29 cellular contexts compared by ENCODE assay signal in genomic region chr11:42249401-42249800, GRCh38.
DNase-seq lines count a peak whose midpoint lies in the region; ATAC-seq, FAIRE-seq and TF ChIP-seq lines count a peak whose summit lies in the region.
"Had no signal": no experiment of that assay in that cellular context is flagged by ENCODE, and none has a peak within 500 bp of the region (broad histone marks: within the 10 kb centered on the region; RNA-seq: fewer than 3 reads in every experiment).

No MANE protein-coding gene starts in this region.

- H3K36me3 Mint-ChIP-seq in HFFc6 (ENCODE audit: low read depth) (no peaks in the 10 kb centered on the region), astrocyte (ENCODE audit: low read depth, unreplicated experiment) (no peaks in the 10 kb centered on the region)
- peaks cover 4% of the 10 kb centered on the region for H3K36me3 Mint-ChIP-seq in natural killer cell treated with Interleukin-12 subunit alpha and Interleukin-12 subunit beta and Interleukin-15 and Interleukin-18, amount 100 ng/mL, for 72 hours
- H3K36me3 Mint-ChIP-seq: CD4-positive, alpha-beta memory T cell; IgD-negative memory B cell had no signal

- TF ChIP-seq RAD21 in HepG2 (CRISPR knock-in tag; IDR thresholded peaks at IDR 0.05), result no peak

- H3K27ac Mint-ChIP-seq in HFFc6 (peak overlapping the region; percentile 54; the same call in 1 of the 2 replicates), astrocyte (ENCODE audit: unreplicated experiment) (peak overlapping the region; percentile 48)
- no peak overlapping the region for H3K27ac Mint-ChIP-seq in natural killer cell treated with Interleukin-12 subunit alpha and Interleukin-12 subunit beta and Interleukin-15 and Interleukin-18, amount 100 ng/mL, for 72 hours
- H3K27ac Mint-ChIP-seq: CD4-positive, alpha-beta memory T cell; IgD-negative memory B cell had no signal

- no peaks in the 10 kb centered on the region; the same call in 1 of the 2 replicates for H3K9me3 Mint-ChIP-seq in HFFc6
- no peaks in the 10 kb centered on the region for H3K9me3 Mint-ChIP-seq in astrocyte (ENCODE audit: unreplicated experiment)
- H3K9me3 Mint-ChIP-seq in natural killer cell treated with Interleukin-12 subunit alpha and Interleukin-12 subunit beta and Interleukin-15 and Interleukin-18, amount 100 ng/mL, for 72 hours, result peaks cover 4% of the 10 kb centered on the region
- H3K9me3 Mint-ChIP-seq: IgD-negative memory B cell had no signal

- in situ Hi-C loops in HepG2 (cut with HindIII; ENCODE audit: extremely low pct_ligation_motif_present, low pct_unique_long_range_greater_than_20kb), result no loop called here

- H3K4me3 ChIP-seq in astrocyte (ENCODE audit: insufficient read depth, low read depth, low read length) (peak overlapping the region; percentile 29), fibroblast of pulmonary artery (replicated peaks; ENCODE audit: low read depth, low read length) (peak overlapping the region; percentile 36), thyroid gland (replicated peaks in 1 of 3) (no peak overlapping the region), HepG2 (replicated peaks in 1 of 3; ENCODE audit: insufficient read depth in 1 of 3, low read depth in 2 of 3, low read length in 3 of 3) (no peak overlapping the region), uterus (no peak overlapping the region)
- H3K4me3 ChIP-seq: A549, GM12878, HAP-1, SJSA1 had no signal

- WGBS in thyroid gland, 2 donors, result 79 to 80% methylated on average over 4 of the region's 4 CpGs
- WGBS in HepG2 (ENCODE audit: low lambda C conversion rate), result 0% methylated on average over 4 of the region's 4 CpGs

- no peak for ATAC-seq in natural killer cell treated with Interleukin-12 subunit alpha and Interleukin-12 subunit beta and Interleukin-15 and Interleukin-18, amount 100 ng/mL, for 72 hours
- no peak for ATAC-seq in HepG2
- ATAC-seq: A549, GM12878 had no signal

- TF ChIP-seq CTCF in HFFc6 (IDR thresholded peaks at IDR 0.05), result no peak
- TF ChIP-seq CTCF in astrocyte (IDR thresholded peaks at IDR 0.05; ENCODE audit: insufficient read depth, low read depth, low read length), result no peak
- no peak for TF ChIP-seq CTCF in fibroblast of pulmonary artery (IDR thresholded peaks at IDR 0.05; ENCODE audit: low read length, missing control alignments)
- no peak for TF ChIP-seq CTCF in thyroid gland (IDR thresholded peaks at IDR 0.05)
- no peak for TF ChIP-seq CTCF in HepG2 (CRISPR knock-in tag; IDR thresholded peaks at IDR 0.05)
- no peak for TF ChIP-seq CTCF in uterus (IDR thresholded peaks at IDR 0.05)

- intact Hi-C loops in thyroid gland (cut with DNase I), result no loop called here
- intact Hi-C loops in HepG2 (cut with micrococcal nuclease; ENCODE audit: unreplicated experiment), result no loop called here
- intact Hi-C loops in uterus (cut with DNase I; ENCODE audit: low total_unique reads), result no loop called here

- H3K9ac ChIP-seq in astrocyte (ENCODE audit: low read length) (peak overlapping the region; percentile 71), HepG2 (ENCODE audit: insufficient read depth, low read depth, low read length) (no peak overlapping the region)
- H3K9ac ChIP-seq: KMS-11 had no signal

- H3K27me3 Mint-ChIP-seq in HFFc6 (ENCODE audit: insufficient read depth), result no peaks in the 10 kb centered on the region
- no peaks in the 10 kb centered on the region for H3K27me3 Mint-ChIP-seq in astrocyte (ENCODE audit: low read depth, unreplicated experiment)
- H3K27me3 Mint-ChIP-seq in natural killer cell treated with Interleukin-12 subunit alpha and Interleukin-12 subunit beta and Interleukin-15 and Interleukin-18, amount 100 ng/mL, for 72 hours, result no peaks in the 10 kb centered on the region
- H3K27me3 Mint-ChIP-seq: CD4-positive, alpha-beta memory T cell; IgD-negative memory B cell had no signal

- H3K4me1 Mint-ChIP-seq in HFFc6 (ENCODE audit: low read depth) (peaks cover 10% of the 10 kb centered on the region; the same call in 1 of the 2 replicates), astrocyte (ENCODE audit: low read depth, unreplicated experiment) (peaks cover 6% of the 10 kb centered on the region)
- no peaks in the 10 kb centered on the region for H3K4me1 Mint-ChIP-seq in natural killer cell treated with Interleukin-12 subunit alpha and Interleukin-12 subunit beta and Interleukin-15 and Interleukin-18, amount 100 ng/mL, for 72 hours (ENCODE audit: low read depth in 2 of 2)
- H3K4me1 Mint-ChIP-seq: CD4-positive, alpha-beta memory T cell had no signal

- H3K36me3 ChIP-seq in astrocyte (ENCODE audit: insufficient read depth, low read length) (no peaks in the 10 kb centered on the region), thyroid gland (no peaks in the 10 kb centered on the region), HepG2 (replicated peaks in 1 of 2; ENCODE audit: control insufficient read depth in 1 of 2, insufficient read depth in 2 of 2, low read length in 2 of 2) (no peaks in the 10 kb centered on the region), uterus (no peaks in the 10 kb centered on the region)
- H3K36me3 ChIP-seq: HAP-1, SJSA1 had no signal

- no peak overlapping the region for H3K4me3 Mint-ChIP-seq in HFFc6
- H3K4me3 Mint-ChIP-seq in astrocyte (ENCODE audit: unreplicated experiment), result no peak overlapping the region
- no peak overlapping the region for H3K4me3 Mint-ChIP-seq in natural killer cell treated with Interleukin-12 subunit alpha and Interleukin-12 subunit beta and Interleukin-15 and Interleukin-18, amount 100 ng/mL, for 72 hours
- H3K4me3 Mint-ChIP-seq: CD4-positive, alpha-beta memory T cell; IgD-negative memory B cell had no signal

- DNase-seq in HFFc6 (no peak), astrocyte (ENCODE audit: low read depth) (peak; percentile 48), fibroblast of pulmonary artery (ENCODE audit: low read depth) (peak; percentile 69), thyroid gland (no peak), HepG2 (ENCODE audit: low spot score) (no peak), uterus (no peak)
- DNase-seq in natural killer cell treated with Interleukin-12 subunit alpha and Interleukin-12 subunit beta and Interleukin-15 and Interleukin-18, amount 100 ng/mL, for 72 hours (ENCODE audit: low spot score), result no peak
- DNase-seq: C1 segment of cervical spinal cord; CD4-positive, alpha-beta memory T cell; COR-L47; DMS53; GOT3; NCI-H1092; NCI-H1417 treated with DMSO at 0.1 percent for 48 hours; NCI-H1694 treated with DMSO at 0.1 percent for 48 hours; NCI-H2081 treated with DMSO at 0.1 percent for 48 hours; NCI-H2171 treated with DMSO at 0.1 percent for 48 hours; NCI-H345; NCI-H510A treated with DMSO at 0.1 percent for 48 hours; NCI-H774; Right ventricle myocardium superior; RPMI8226 had no signal

- H3K4me1 ChIP-seq in astrocyte (ENCODE audit: insufficient read depth, low read length), result peaks cover 4% of the 10 kb centered on the region
- no peaks in the 10 kb centered on the region for H3K4me1 ChIP-seq in thyroid gland
- H3K4me1 ChIP-seq in HepG2 (ENCODE audit: insufficient read depth, low read length), result no peaks in the 10 kb centered on the region
- no peaks in the 10 kb centered on the region for H3K4me1 ChIP-seq in uterus
- H3K4me1 ChIP-seq: A549, HAP-1, SJSA1 had no signal

- no peaks in the 10 kb centered on the region for H3K9me3 ChIP-seq in astrocyte (ENCODE audit: insufficient read depth, low read depth, low read length)
- no peaks in the 10 kb centered on the region for H3K9me3 ChIP-seq in thyroid gland
- H3K9me3 ChIP-seq in HepG2 (ENCODE audit: low read length), result peaks cover 64% of the 10 kb centered on the region
- H3K9me3 ChIP-seq in uterus, result no peaks in the 10 kb centered on the region
- H3K9me3 ChIP-seq: A549, HAP-1 had no signal

- FAIRE-seq in astrocyte (lab: Jason Lieb, UNC) (peak; percentile 17), HepG2 (lab: Jason Lieb, UNC) (no peak)
- FAIRE-seq: A549, G401.6, GM12878 had no signal

- TF ChIP-seq POLR2A in thyroid gland (IDR thresholded peaks at IDR 0.05) (no peak), HepG2 (IDR thresholded peaks at IDR 0.05; ENCODE audit: insufficient read depth in 1 of 2, low read depth in 2 of 2, low read length in 2 of 2) (no peak), uterus (IDR thresholded peaks at IDR 0.05) (no peak)

- H3K27me3 ChIP-seq in astrocyte (ENCODE audit: insufficient read depth, low read length) (no peaks in the 10 kb centered on the region), thyroid gland (no peaks in the 10 kb centered on the region), HepG2 (ENCODE audit: control insufficient read depth in 1 of 2, insufficient read depth in 2 of 2, low read length in 2 of 2) (no peaks in the 10 kb centered on the region; a peak in 1 of 5 replicates), uterus (no peaks in the 10 kb centered on the region)
- H3K27me3 ChIP-seq: SJSA1 had no signal

- H4K20me1 ChIP-seq in astrocyte (ENCODE audit: insufficient read depth, low read length), result no peaks in the 10 kb centered on the region
- H4K20me1 ChIP-seq in HepG2 (ENCODE audit: insufficient read depth, low read length), result no peaks in the 10 kb centered on the region

- peak overlapping the region; percentile 77 for H3K27ac ChIP-seq in astrocyte (ENCODE audit: low read depth, low read length)
- no peak overlapping the region for H3K27ac ChIP-seq in thyroid gland
- no peak overlapping the region for H3K27ac ChIP-seq in HepG2 (ENCODE audit: extremely low read length, insufficient read depth, low read length)
- H3K27ac ChIP-seq in uterus, result no peak overlapping the region
- H3K27ac ChIP-seq: A549, KMS-11, SJSA1 had no signal

- no peaks in the 10 kb centered on the region for H3K79me2 ChIP-seq in astrocyte (ENCODE audit: insufficient read depth, low read length)
- no peaks in the 10 kb centered on the region for H3K79me2 ChIP-seq in HepG2 (ENCODE audit: insufficient read depth, low read length)

- H3K4me2 ChIP-seq in astrocyte (ENCODE audit: low read length) (peak overlapping the region; percentile 62), HepG2 (ENCODE audit: low read depth, low read length) (no peak overlapping the region)
- H3K4me2 ChIP-seq: A549, KMS-11 had no signal

- no TSS peak for BruUV-seq in HepG2 (replicated peaks; lab: Mats Ljungman, UMichigan)

- POLR2A ChIA-PET in HepG2 (lab: Yijun Ruan, JAX), result no interaction called here

- CTCF ChIA-PET in HepG2 (lab: Yijun Ruan, JAX; ENCODE audit: low intra/inter-chr PET ratio, low total read pairs), result no interaction called here

- TF ChIP-seq EP300 in HepG2 (IDR thresholded peaks at IDR 0.05; ENCODE audit: low read depth in 2 of 2, low read length in 2 of 2), result no peak
- no peak for TF ChIP-seq EP300 in HepG2 (CRISPR knock-in tag; IDR thresholded peaks at IDR 0.05; ENCODE audit: borderline replicate concordance)

- H2AFZ ChIP-seq in astrocyte (ENCODE audit: low read depth, low read length) (peak overlapping the region; percentile 40), HepG2 (ENCODE audit: low read length) (no peak overlapping the region)

TF ChIP-seq in HepG2, 621 proteins besides CTCF, POLR2A, EP300 and RAD21 (continues in another document):
- no peak for TF ChIP-seq BORCS8-MEF2B (CRISPR knock-in tag; IDR thresholded peaks at IDR 0.05)

Comparison
In these comparisons a context has a peak if more than half of its experiments do, and no peak if none do; other contexts are left out.
1. DNase-seq: peak in astrocyte (single experiment) and fibroblast of pulmonary artery (single experiment); none in HFFc6 (single experiment), thyroid gland (0 of 2), natural killer cell treated with Interleukin-12 subunit alpha and Interleukin-12 subunit beta and Interleukin-15 and Interleukin-18, amount 100 ng/mL, for 72 hours (single experiment), HepG2 (single experiment) and uterus (0 of 2).
2. H3K27ac Mint-ChIP-seq: peak in HFFc6 (single experiment) and astrocyte (single experiment); none in natural killer cell treated with Interleukin-12 subunit alpha and Interleukin-12 subunit beta and Interleukin-15 and Interleukin-18, amount 100 ng/mL, for 72 hours (0 of 2).
3. H3K4me3 ChIP-seq: peak in astrocyte (single experiment) and fibroblast of pulmonary artery (single experiment); none in thyroid gland (0 of 3), HepG2 (0 of 3) and uterus (0 of 2).